16 cellular contexts compared by ENCODE assay signal in genomic region chr10:95729323-95730055, GRCh38. TPM values are rescaled to one million over a fixed set of nuclear protein-coding genes. Genes with fewer than 3 reads are reported as not detected.
DNase-seq lines count a peak whose midpoint lies in the region; ATAC-seq and TF ChIP-seq lines count a peak whose summit lies in the region.
"Had no signal": no experiment of that assay in that cellular context is flagged by ENCODE, and none has a peak within 500 bp of the region (broad histone marks: within the 10 kb centered on the region; RNA-seq: fewer than 3 reads in every experiment).

No MANE protein-coding gene starts in this region.

- peaks cover 18% of the 10 kb centered on the region for H3K36me3 Mint-ChIP-seq in GM23338 (ENCODE audit: low read depth)
- peaks cover 18% of the 10 kb centered on the region for H3K36me3 Mint-ChIP-seq in dendritic cell treated with granulocyte-macrophage colony-stimulating factor and Interleukin-4, amounts not matched to agents 40 ng/mL and 50 ng/mL, for 4 days (ENCODE audit: low read depth)

- no peak overlapping the region for H3K4me3 ChIP-seq in GM23338
- no peak overlapping the region for H3K4me3 ChIP-seq in gastrocnemius medialis
- no peak overlapping the region for H3K4me3 ChIP-seq in MM.1S (ENCODE audit: low read length)
- H3K4me3 ChIP-seq: left lung had no signal

- H3K4me2 ChIP-seq in GM23338 (no peak overlapping the region), MM.1S (ENCODE audit: low read depth, low read length) (no peak overlapping the region)

- ATAC-seq in GM23338 (no peak), gastrocnemius medialis (no peak)
- ATAC-seq: activated CD4-positive, alpha-beta T cell treated with anti-CD3 and anti-CD28 coated beads for 36 hours; T-helper 17 cell had no signal

- no peaks in the 10 kb centered on the region for H3K27me3 Mint-ChIP-seq in GM23338 (ENCODE audit: insufficient read depth, low read depth, poor library complexity)
- H3K27me3 Mint-ChIP-seq in dendritic cell treated with granulocyte-macrophage colony-stimulating factor and Interleukin-4, amounts not matched to agents 40 ng/mL and 50 ng/mL, for 4 days: no peaks in the 10 kb centered on the region
- H3K27me3 Mint-ChIP-seq: stimulated activated naive B cell treated with anti-CD40 and anti-IgM and Interleukin-4, amounts not matched to agents 10 μg/mL and 1 μg/mL and 100 μg/mL, for 72 hours had no signal

- no peak for TF ChIP-seq CTCF in GM23338 (conservative IDR thresholded peaks at IDR 0.05; ENCODE audit: low read depth in 2 of 2)
- TF ChIP-seq CTCF in gastrocnemius medialis (IDR thresholded peaks at IDR 0.05 in 4 of 5, conservative IDR thresholded peaks at IDR 0.05 in 1 of 5): no peak
- no peak for TF ChIP-seq CTCF in MM.1S (IDR thresholded peaks at IDR 0.05; ENCODE audit: low read length)

- H3K9me3 ChIP-seq in gastrocnemius medialis: no peaks in the 10 kb centered on the region
- no peaks in the 10 kb centered on the region for H3K9me3 ChIP-seq in MM.1S (replicated peaks; ENCODE audit: insufficient read depth, low read length)

- no peaks in the 10 kb centered on the region for H4K20me1 ChIP-seq in GM23338 (replicated peaks; ENCODE audit: insufficient read depth)
- H4K20me1 ChIP-seq in MM.1S (ENCODE audit: insufficient read depth, low read length): no peaks in the 10 kb centered on the region

- H3K79me2 ChIP-seq in GM23338 (replicated peaks; ENCODE audit: insufficient read depth) (no peaks in the 10 kb centered on the region), MM.1S (ENCODE audit: low read length) (no peaks in the 10 kb centered on the region)

- H3K4me1 Mint-ChIP-seq in GM23338: peaks cover 4% of the 10 kb centered on the region; the same call in 2 of the 3 replicates
- H3K4me1 Mint-ChIP-seq in dendritic cell treated with granulocyte-macrophage colony-stimulating factor and Interleukin-4, amounts not matched to agents 40 ng/mL and 50 ng/mL, for 4 days (ENCODE audit: low read depth): peaks cover 25% of the 10 kb centered on the region
- H3K4me1 Mint-ChIP-seq: activated CD4-positive, alpha-beta T cell treated with anti-CD3 and anti-CD28 coated beads for 36 hours; activated naive CD4-positive, alpha-beta T cell treated with anti-CD3 and anti-CD28 coated beads, Interleukin-2, amount 50 U/mL, for 24 hours had no signal

- H3K9me2 ChIP-seq in GM23338 (ENCODE audit: insufficient read depth): no peaks in the 10 kb centered on the region
- H3K9me2 ChIP-seq in MM.1S (replicated peaks; ENCODE audit: insufficient read depth, low read length): no peaks in the 10 kb centered on the region

- in situ Hi-C loops in gastrocnemius medialis (cut with MboI; ENCODE audit: low sequenced_read_pairs in 4 of 4): no loop called here

- H3K36me3 ChIP-seq in GM23338 (ENCODE audit: insufficient read depth) (peaks cover 7% of the 10 kb centered on the region), gastrocnemius medialis (no peaks in the 10 kb centered on the region), MM.1S (replicated peaks; ENCODE audit: insufficient read depth, low read length) (no peaks in the 10 kb centered on the region)
- H3K36me3 ChIP-seq: left lung had no signal

- H3K27me3 ChIP-seq in GM23338 (ENCODE audit: insufficient read depth) (no peaks in the 10 kb centered on the region), gastrocnemius medialis (no peaks in the 10 kb centered on the region), MM.1S (replicated peaks; ENCODE audit: insufficient read depth, low read length) (no peaks in the 10 kb centered on the region)
- H3K27me3 ChIP-seq: left lung had no signal

- no peaks in the 10 kb centered on the region for H3F3A ChIP-seq in GM23338 (replicated peaks; ENCODE audit: low read depth)
- H3F3A ChIP-seq in MM.1S (ENCODE audit: insufficient read depth, low read length): no peaks in the 10 kb centered on the region

- H2AFZ ChIP-seq in GM23338 (peak overlapping the region; percentile 61; the same call in 1 of the 2 replicates), MM.1S (ENCODE audit: low read length) (no peak overlapping the region)

- TF ChIP-seq POLR2A in gastrocnemius medialis (IDR thresholded peaks at IDR 0.05): no peak

- H3K9me3 Mint-ChIP-seq in GM23338: peaks cover 21% of the 10 kb centered on the region
- H3K9me3 Mint-ChIP-seq in dendritic cell treated with granulocyte-macrophage colony-stimulating factor and Interleukin-4, amounts not matched to agents 40 ng/mL and 50 ng/mL, for 4 days: peaks cover 30% of the 10 kb centered on the region

- no peak overlapping the region for H3K9ac ChIP-seq in MM.1S (ENCODE audit: low read length)

- DNase-seq in GM23338 (ENCODE audit: low spot score): no peak
- peak; percentile 27 for DNase-seq in left kidney (ENCODE audit: low read depth, low spot score)
- no peak for DNase-seq in gastrocnemius medialis
- no peak for DNase-seq in MM.1S
- DNase-seq in H4 (ENCODE audit: low spot score): no peak
- no peak for DNase-seq in stimulated activated CD4-positive, alpha-beta T cell treated with anti-CD3 and anti-CD28 coated beads, Interleukin-12 subunit alpha, Interleukin-12 subunit beta, amount 100 ng/mL, for 4 hours
- no peak for DNase-seq in C1 segment of cervical spinal cord (lab: John Stamatoyannopoulos, UW)
- DNase-seq: activated CD4-positive, alpha-beta T cell treated with anti-CD3 and anti-CD28 coated beads for 36 hours; Caco-2; HFFc6; left lung; NCI-H1105 treated with DMSO at 0.1 percent for 48 hours; stimulated activated naive B cell treated with anti-CD40 and anti-IgM and Interleukin-4, amounts not matched to agents 10 μg/mL and 1 μg/mL and 100 μg/mL, for 72 hours; T-helper 17 cell had no signal

- H3K4me3 Mint-ChIP-seq in GM23338: no peak overlapping the region
- no peak overlapping the region for H3K4me3 Mint-ChIP-seq in dendritic cell treated with granulocyte-macrophage colony-stimulating factor and Interleukin-4, amounts not matched to agents 40 ng/mL and 50 ng/mL, for 4 days
- H3K4me3 Mint-ChIP-seq: activated CD4-positive, alpha-beta T cell treated with anti-CD3 and anti-CD28 coated beads for 36 hours; activated naive CD4-positive, alpha-beta T cell treated with anti-CD3 and anti-CD28 coated beads, Interleukin-2, amount 50 U/mL, for 24 hours; HFFc6; T-helper 17 cell had no signal

- H3K27ac ChIP-seq in GM23338 (ENCODE audit: low read depth) (no peak overlapping the region), gastrocnemius medialis (peak overlapping the region in 3 of 4 donors; percentile 13 to 55 (median 18)), MM.1S (ENCODE audit: low read length) (no peak overlapping the region)

- intact Hi-C loops in dendritic cell treated with granulocyte-macrophage colony-stimulating factor and Interleukin-4, amounts not matched to agents 40 ng/mL and 50 ng/mL, for 4 days (cut with micrococcal nuclease): loop anchor here (5.0 kb wide), 1 partner anchor 38 kb away; no protein-coding TSS in a partner anchor
- intact Hi-C loops in gastrocnemius medialis (cut with DNase I; ENCODE audit: low total_unique reads): no loop called here

- peaks cover 7% of the 10 kb centered on the region; the same call in 1 of the 2 replicates for H3K4me1 ChIP-seq in GM23338 (ENCODE audit: insufficient read depth)
- no peaks in the 10 kb centered on the region for H3K4me1 ChIP-seq in gastrocnemius medialis
- no peaks in the 10 kb centered on the region for H3K4me1 ChIP-seq in MM.1S (ENCODE audit: low read length)
- H3K4me1 ChIP-seq: Caco-2 had no signal

- no peak overlapping the region for H3K27ac Mint-ChIP-seq in GM23338
- H3K27ac Mint-ChIP-seq in dendritic cell treated with granulocyte-macrophage colony-stimulating factor and Interleukin-4, amounts not matched to agents 40 ng/mL and 50 ng/mL, for 4 days: peak overlapping the region; percentile 85
- H3K27ac Mint-ChIP-seq: activated CD4-positive, alpha-beta T cell treated with anti-CD3 and anti-CD28 coated beads for 36 hours; activated naive CD4-positive, alpha-beta T cell treated with anti-CD3 and anti-CD28 coated beads, Interleukin-2, amount 50 U/mL, for 24 hours; HFFc6; T-helper 17 cell had no signal

TF ChIP-seq in GM23338, 12 proteins besides CTCF, POLR2A, EP300 and RAD21 (continues in another document):
- no peak for TF ChIP-seq REST (IDR thresholded peaks at IDR 0.05; ENCODE audit: unreplicated experiment)
- TF ChIP-seq EZH2 (IDR thresholded peaks at IDR 0.05; ENCODE audit: low read depth, unreplicated experiment): no peak
- no peak for TF ChIP-seq NANOG (IDR thresholded peaks at IDR 0.05; ENCODE audit: borderline replicate concordance)

RNA-seq across cellular contexts. Expression of gene ENTPD1, which starts 26.5 kb away (rescaled TPM):
- 2.0 and 2.3 TPM in 2 replicates for total RNA-seq in GM23338 (2014; rRNA removed; shearing (Covaris generic))
- 2.5 and 3.6 TPM in 2 replicates for polyA plus RNA-seq in GM23338 (2016; fragmentation: Nextera tagmentation; extraction: Ambion mirVana)
- 1 to 10 TPM; 1.7 to 6.9 (median 3.8) TPM for total RNA-seq in gastrocnemius medialis
- total RNA-seq in H4 (2014; rRNA removed; shearing (Covaris generic)): 0.12 TPM in 1 of 2 replicates, not detected in the other
- total RNA-seq: HFFc6 had no signal

RNA-seq across cellular contexts. Expression of gene TCTN3, which starts 35.8 kb away (rescaled TPM):
- 28.3 and 29.7 TPM in 2 replicates for total RNA-seq in GM23338 (2014; rRNA removed; shearing (Covaris generic))
- 27.3 and 32.4 TPM in 2 replicates for polyA plus RNA-seq in GM23338 (2016; fragmentation: Nextera tagmentation; extraction: Ambion mirVana)
- total RNA-seq in gastrocnemius medialis: 1 to 10 TPM; 6.3 to 8.6 (median 6.8) TPM
- total RNA-seq in H4 (2014; rRNA removed; shearing (Covaris generic)): 46.9 and 57.8 TPM in 2 replicates

Comparison
In these comparisons a context has a peak if more than half of its experiments do, and no peak if none do; other contexts are left out.
1. H3K27ac ChIP-seq: peak in gastrocnemius medialis (3 of 4); none in GM23338 (single experiment) and MM.1S (single experiment).